In the genomic region with DNA sequence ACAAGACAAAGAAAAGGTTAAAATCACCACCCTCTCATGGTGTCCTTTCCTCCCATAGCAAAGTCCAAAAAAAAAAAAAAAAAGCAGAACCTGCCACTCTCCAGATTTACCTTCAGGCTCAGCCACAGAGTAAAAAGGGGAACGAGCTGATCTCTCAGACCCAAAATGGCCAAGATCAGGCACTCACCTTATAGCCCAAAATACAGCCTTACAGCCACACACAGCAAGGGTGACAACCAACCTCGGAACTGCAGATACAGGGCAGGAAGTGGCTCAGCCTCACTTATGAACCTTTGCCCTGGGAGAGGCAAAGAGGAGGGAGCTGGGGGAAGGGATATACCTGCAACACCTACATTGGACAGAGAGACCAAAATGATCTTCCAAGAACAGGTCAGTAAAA, we compare ENCODE assay signal across 1 cellular context.
TF ChIP-seq lines count a peak whose summit lies in the region.

No MANE protein-coding gene starts in this region.

TF ChIP-seq in HepG2, 621 proteins besides CTCF, POLR2A, EP300 and RAD21 (continues in another document):
- peak; percentile 50 for TF ChIP-seq SAP130 (CRISPR knock-in tag; IDR thresholded peaks at IDR 0.05; ENCODE audit: low read depth)
- TF ChIP-seq PAXIP1 (CRISPR knock-in tag; conservative IDR thresholded peaks at IDR 0.05), result 0 out of 2 replicates have a peak, but pooled peaks have one; percentile 23
- TF ChIP-seq HNRNPLL (IDR thresholded peaks at IDR 0.05; ENCODE audit: low read depth, low read length, poor library complexity, severe bottlenecking), result no peak
- TF ChIP-seq RARA (CRISPR knock-in tag; IDR thresholded peaks at IDR 0.05), result 0 out of 2 replicates have a peak, but pooled peaks have one; percentile 10
- peak; percentile 41; the same call in 1 of the 2 replicates for TF ChIP-seq HNF4G (IDR thresholded peaks at IDR 0.05; ENCODE audit: borderline replicate concordance, low read depth, low read length)
- TF ChIP-seq HNF4G (CRISPR knock-in tag; IDR thresholded peaks at IDR 0.05; ENCODE audit: borderline replicate concordance, low read depth), result no peak
- TF ChIP-seq, protein P1, sequence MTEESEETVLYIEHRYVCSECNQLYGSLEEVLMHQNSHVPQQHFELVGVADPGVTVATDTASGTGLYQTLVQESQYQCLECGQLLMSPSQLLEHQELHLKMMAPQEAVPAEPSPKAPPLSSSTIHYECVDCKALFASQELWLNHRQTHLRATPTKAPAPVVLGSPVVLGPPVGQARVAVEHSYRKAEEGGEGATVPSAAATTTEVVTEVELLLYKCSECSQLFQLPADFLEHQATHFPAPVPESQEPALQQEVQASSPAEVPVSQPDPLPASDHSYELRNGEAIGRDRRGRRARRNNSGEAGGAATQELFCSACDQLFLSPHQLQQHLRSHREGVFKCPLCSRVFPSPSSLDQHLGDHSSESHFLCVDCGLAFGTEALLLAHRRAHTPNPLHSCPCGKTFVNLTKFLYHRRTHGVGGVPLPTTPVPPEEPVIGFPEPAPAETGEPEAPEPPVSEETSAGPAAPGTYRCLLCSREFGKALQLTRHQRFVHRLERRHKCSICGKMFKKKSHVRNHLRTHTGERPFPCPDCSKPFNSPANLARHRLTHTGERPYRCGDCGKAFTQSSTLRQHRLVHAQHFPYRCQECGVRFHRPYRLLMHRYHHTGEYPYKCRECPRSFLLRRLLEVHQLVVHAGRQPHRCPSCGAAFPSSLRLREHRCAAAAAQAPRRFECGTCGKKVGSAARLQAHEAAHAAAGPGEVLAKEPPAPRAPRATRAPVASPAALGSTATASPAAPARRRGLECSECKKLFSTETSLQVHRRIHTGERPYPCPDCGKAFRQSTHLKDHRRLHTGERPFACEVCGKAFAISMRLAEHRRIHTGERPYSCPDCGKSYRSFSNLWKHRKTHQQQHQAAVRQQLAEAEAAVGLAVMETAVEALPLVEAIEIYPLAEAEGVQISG (CRISPR knock-in tag; IDR thresholded peaks at IDR 0.05), result 0 out of 2 replicates have a peak, but pooled peaks have one; percentile 16
- TF ChIP-seq ETV5 (CRISPR knock-in tag; IDR thresholded peaks at IDR 0.05; ENCODE audit: borderline replicate concordance), result peak; percentile 73; the same call in 1 of the 2 replicates
- TF ChIP-seq AKAP8 (CRISPR knock-in tag; IDR thresholded peaks at IDR 0.05), result no peak
- TF ChIP-seq, protein P2, sequence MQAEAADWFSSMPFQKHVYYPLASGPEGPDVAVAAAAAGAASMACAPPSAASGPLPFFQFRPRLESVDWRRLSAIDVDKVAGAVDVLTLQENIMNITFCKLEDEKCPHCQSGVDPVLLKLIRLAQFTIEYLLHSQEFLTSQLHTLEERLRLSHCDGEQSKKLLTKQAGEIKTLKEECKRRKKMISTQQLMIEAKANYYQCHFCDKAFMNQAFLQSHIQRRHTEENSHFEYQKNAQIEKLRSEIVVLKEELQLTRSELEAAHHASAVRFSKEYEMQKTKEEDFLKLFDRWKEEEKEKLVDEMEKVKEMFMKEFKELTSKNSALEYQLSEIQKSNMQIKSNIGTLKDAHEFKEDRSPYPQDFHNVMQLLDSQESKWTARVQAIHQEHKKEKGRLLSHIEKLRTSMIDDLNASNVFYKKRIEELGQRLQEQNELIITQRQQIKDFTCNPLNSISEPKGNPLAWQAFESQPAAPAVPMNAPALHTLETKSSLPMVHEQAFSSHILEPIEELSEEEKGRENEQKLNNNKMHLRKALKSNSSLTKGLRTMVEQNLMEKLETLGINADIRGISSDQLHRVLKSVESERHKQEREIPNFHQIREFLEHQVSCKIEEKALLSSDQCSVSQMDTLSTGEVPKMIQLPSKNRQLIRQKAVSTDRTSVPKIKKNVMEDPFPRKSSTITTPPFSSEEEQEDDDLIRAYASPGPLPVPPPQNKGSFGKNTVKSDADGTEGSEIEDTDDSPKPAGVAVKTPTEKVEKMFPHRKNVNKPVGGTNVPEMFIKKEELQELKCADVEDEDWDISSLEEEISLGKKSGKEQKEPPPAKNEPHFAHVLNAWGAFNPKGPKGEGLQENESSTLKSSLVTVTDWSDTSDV (CRISPR knock-in tag; IDR thresholded peaks at IDR 0.05), result no peak
- no peak for TF ChIP-seq NFIC (IDR thresholded peaks at IDR 0.05; ENCODE audit: low read length)
- TF ChIP-seq EZH2 (conservative IDR thresholded peaks at IDR 0.05; ENCODE audit: low read depth, low read length), result no peak
- TF ChIP-seq HNF4A (CRISPR knock-in tag; IDR thresholded peaks at IDR 0.05), result peak; percentile 64
- TF ChIP-seq, protein P3, sequence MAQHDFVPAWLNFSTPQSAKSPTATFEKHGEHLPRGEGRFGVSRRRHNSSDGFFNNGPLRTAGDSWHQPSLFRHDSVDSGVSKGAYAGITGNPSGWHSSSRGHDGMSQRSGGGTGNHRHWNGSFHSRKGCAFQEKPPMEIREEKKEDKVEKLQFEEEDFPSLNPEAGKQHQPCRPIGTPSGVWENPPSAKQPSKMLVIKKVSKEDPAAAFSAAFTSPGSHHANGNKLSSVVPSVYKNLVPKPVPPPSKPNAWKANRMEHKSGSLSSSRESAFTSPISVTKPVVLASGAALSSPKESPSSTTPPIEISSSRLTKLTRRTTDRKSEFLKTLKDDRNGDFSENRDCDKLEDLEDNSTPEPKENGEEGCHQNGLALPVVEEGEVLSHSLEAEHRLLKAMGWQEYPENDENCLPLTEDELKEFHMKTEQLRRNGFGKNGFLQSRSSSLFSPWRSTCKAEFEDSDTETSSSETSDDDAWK (CRISPR knock-in tag; IDR thresholded peaks at IDR 0.05), result no peak
- TF ChIP-seq ZNF891 (CRISPR knock-in tag; IDR thresholded peaks at IDR 0.05), result no peak
- TF ChIP-seq NCOR1 (IDR thresholded peaks at IDR 0.05; ENCODE audit: borderline replicate concordance, low read length), result 0 out of 2 replicates have a peak, but pooled peaks have one; percentile 26
- TF ChIP-seq, protein P4, sequence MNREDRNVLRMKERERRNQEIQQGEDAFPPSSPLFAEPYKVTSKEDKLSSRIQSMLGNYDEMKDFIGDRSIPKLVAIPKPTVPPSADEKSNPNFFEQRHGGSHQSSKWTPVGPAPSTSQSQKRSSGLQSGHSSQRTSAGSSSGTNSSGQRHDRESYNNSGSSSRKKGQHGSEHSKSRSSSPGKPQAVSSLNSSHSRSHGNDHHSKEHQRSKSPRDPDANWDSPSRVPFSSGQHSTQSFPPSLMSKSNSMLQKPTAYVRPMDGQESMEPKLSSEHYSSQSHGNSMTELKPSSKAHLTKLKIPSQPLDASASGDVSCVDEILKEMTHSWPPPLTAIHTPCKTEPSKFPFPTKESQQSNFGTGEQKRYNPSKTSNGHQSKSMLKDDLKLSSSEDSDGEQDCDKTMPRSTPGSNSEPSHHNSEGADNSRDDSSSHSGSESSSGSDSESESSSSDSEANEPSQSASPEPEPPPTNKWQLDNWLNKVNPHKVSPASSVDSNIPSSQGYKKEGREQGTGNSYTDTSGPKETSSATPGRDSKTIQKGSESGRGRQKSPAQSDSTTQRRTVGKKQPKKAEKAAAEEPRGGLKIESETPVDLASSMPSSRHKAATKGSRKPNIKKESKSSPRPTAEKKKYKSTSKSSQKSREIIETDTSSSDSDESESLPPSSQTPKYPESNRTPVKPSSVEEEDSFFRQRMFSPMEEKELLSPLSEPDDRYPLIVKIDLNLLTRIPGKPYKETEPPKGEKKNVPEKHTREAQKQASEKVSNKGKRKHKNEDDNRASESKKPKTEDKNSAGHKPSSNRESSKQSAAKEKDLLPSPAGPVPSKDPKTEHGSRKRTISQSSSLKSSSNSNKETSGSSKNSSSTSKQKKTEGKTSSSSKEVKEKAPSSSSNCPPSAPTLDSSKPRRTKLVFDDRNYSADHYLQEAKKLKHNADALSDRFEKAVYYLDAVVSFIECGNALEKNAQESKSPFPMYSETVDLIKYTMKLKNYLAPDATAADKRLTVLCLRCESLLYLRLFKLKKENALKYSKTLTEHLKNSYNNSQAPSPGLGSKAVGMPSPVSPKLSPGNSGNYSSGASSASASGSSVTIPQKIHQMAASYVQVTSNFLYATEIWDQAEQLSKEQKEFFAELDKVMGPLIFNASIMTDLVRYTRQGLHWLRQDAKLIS (CRISPR knock-in tag; IDR thresholded peaks at IDR 0.05), result no peak
- TF ChIP-seq BORCS8-MEF2B (CRISPR knock-in tag; IDR thresholded peaks at IDR 0.05), result no peak
- 0 out of 2 replicates have a peak, but pooled peaks have one; percentile 32 for TF ChIP-seq KLF12 (CRISPR knock-in tag; IDR thresholded peaks at IDR 0.05; ENCODE audit: borderline replicate concordance)
- peak; percentile 41; the same call in 1 of the 2 replicates for TF ChIP-seq ELF3 (CRISPR knock-in tag; IDR thresholded peaks at IDR 0.05)
- TF ChIP-seq KLF16 (CRISPR knock-in tag; IDR thresholded peaks at IDR 0.05), result no peak
- TF ChIP-seq, protein P5, sequence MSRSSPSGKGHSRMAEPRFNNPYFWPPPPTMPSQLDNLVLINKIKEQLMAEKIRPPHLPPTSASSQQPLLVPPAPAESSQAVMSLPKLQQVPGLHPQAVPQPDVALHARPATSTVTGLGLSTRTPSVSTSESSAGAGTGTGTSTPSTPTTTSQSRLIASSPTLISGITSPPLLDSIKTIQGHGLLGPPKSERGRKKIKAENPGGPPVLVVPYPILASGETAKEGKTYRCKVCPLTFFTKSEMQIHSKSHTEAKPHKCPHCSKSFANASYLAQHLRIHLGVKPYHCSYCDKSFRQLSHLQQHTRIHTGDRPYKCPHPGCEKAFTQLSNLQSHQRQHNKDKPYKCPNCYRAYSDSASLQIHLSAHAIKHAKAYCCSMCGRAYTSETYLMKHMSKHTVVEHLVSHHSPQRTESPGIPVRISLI (CRISPR knock-in tag; IDR thresholded peaks at IDR 0.05; ENCODE audit: borderline replicate concordance), result no peak
- TF ChIP-seq, protein P6, sequence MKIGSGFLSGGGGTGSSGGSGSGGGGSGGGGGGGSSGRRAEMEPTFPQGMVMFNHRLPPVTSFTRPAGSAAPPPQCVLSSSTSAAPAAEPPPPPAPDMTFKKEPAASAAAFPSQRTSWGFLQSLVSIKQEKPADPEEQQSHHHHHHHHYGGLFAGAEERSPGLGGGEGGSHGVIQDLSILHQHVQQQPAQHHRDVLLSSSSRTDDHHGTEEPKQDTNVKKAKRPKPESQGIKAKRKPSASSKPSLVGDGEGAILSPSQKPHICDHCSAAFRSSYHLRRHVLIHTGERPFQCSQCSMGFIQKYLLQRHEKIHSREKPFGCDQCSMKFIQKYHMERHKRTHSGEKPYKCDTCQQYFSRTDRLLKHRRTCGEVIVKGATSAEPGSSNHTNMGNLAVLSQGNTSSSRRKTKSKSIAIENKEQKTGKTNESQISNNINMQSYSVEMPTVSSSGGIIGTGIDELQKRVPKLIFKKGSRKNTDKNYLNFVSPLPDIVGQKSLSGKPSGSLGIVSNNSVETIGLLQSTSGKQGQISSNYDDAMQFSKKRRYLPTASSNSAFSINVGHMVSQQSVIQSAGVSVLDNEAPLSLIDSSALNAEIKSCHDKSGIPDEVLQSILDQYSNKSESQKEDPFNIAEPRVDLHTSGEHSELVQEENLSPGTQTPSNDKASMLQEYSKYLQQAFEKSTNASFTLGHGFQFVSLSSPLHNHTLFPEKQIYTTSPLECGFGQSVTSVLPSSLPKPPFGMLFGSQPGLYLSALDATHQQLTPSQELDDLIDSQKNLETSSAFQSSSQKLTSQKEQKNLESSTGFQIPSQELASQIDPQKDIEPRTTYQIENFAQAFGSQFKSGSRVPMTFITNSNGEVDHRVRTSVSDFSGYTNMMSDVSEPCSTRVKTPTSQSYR (CRISPR knock-in tag; IDR thresholded peaks at IDR 0.05; ENCODE audit: borderline replicate concordance), result peak; percentile 35; the same call in 1 of the 2 replicates
